In genomic region chr1:153727463-153728304, GRCh38 we compare ENCODE assay signal across 8 cellular contexts. TPM values are rescaled to one million over a fixed set of nuclear protein-coding genes. Genes with fewer than 3 reads are reported as not detected.
DNase-seq lines count a peak whose midpoint lies in the region; TF ChIP-seq lines count a peak whose summit lies in the region.

Gene INTS3 (plus strand): TSS chr1:153728050. CDS start chr1:153728635, 585 bp downstream.

- H3K36me3 ChIP-seq in effector memory CD4-positive, alpha-beta T cell (ENCODE audit: control insufficient read depth, insufficient read depth, low read length): no peaks in the 10 kb centered on the region

- H3K27me3 ChIP-seq in effector memory CD4-positive, alpha-beta T cell (replicated peaks; ENCODE audit: control insufficient read depth, insufficient read depth, low read length, poor library complexity, severe bottlenecking): no peaks in the 10 kb centered on the region

- POLR2A ChIA-PET in activated CD8-positive, alpha-beta memory T cell treated with anti-CD3 and anti-CD28 coated beads for 36 hours (lab: Charles Lee): interaction anchor here (0.7 kb wide), 2 partner anchors 49 to 1744 kb away, joined by 10 read pairs; partner anchors contain the start of gene NPR1

- peak within 1 kb of the TSS; percentile 92 for H3K27ac ChIP-seq in effector memory CD4-positive, alpha-beta T cell (ENCODE audit: insufficient read depth, low read length, poor library complexity, severe bottlenecking)

- CTCF ChIA-PET in activated CD8-positive, alpha-beta memory T cell treated with anti-CD3 and anti-CD28 coated beads for 36 hours (lab: Charles Lee): interaction anchor here (0.6 to 1.0 kb wide), 3 partner anchors 50 to 488 kb away, joined by 3 read pairs; partner anchors contain the start of gene NPR1

- H3K9me3 ChIP-seq in effector memory CD4-positive, alpha-beta T cell (ENCODE audit: control insufficient read depth, low read length): no peaks in the 10 kb centered on the region

- TF ChIP-seq CTCF in GM20000 (IDR thresholded peaks at IDR 0.05; ENCODE audit: extremely low read depth, missing control alignments): no peak

- peak within 1 kb of the TSS; percentile 80 for H3K4me3 ChIP-seq in effector memory CD4-positive, alpha-beta T cell (ENCODE audit: insufficient read depth, low read depth, low read length, poor library complexity, severe bottlenecking)

- peaks cover 10% of the 10 kb centered on the region for H3K4me1 ChIP-seq in effector memory CD4-positive, alpha-beta T cell (ENCODE audit: control insufficient read depth, insufficient read depth, low read length, poor library complexity, severe bottlenecking)

- peak; percentile 100 for DNase-seq in COLO668 (lab: John Stamatoyannopoulos, UW; ENCODE audit: unreplicated experiment)
- DNase-seq in GM20000 (ENCODE audit: low spot score): peak; percentile 95
- peak; percentile 99 for DNase-seq in HT-29 (ENCODE audit: low spot score)
- DNase-seq in NOMO-1 (lab: John Stamatoyannopoulos, UW; ENCODE audit: unreplicated experiment in 2 of 2): peak; percentile 99
- DNase-seq in effector memory CD4-positive, alpha-beta T cell: peak; percentile 98 to 100 (median 100)
- DNase-seq in lung microvascular endothelial cell (ENCODE audit: low read depth in 2 of 2): peak; percentile 99 to 100
- peak; percentile 96 to 100 (median 99) for DNase-seq in stimulated activated CD4-positive, alpha-beta T cell treated with anti-CD3 and anti-CD28 coated beads, TNF-alpha, amount 100 ng/mL, for 48 hours (ENCODE audit: low read depth in 3 of 3)

RNA-seq across cellular contexts. Expression of gene INTS3, which starts in this region (rescaled TPM):
- 23.4 and 28.9 TPM in 2 replicates for total RNA-seq in HT-29 (2014; rRNA removed; shearing (Covaris generic))
- total RNA-seq in activated CD8-positive, alpha-beta memory T cell treated with anti-CD3 and anti-CD28 coated beads for 36 hours: 10 to 100 TPM; 54.9 to 55.3 TPM
- total RNA-seq in lung microvascular endothelial cell: 12.2 and 20.6 TPM in 2 replicates

Comparison
In these comparisons a context has a peak if more than half of its experiments do, and no peak if none do; other contexts are left out.
1. Peak in every context shown above with its lines: DNase-seq, H3K4me3 ChIP-seq and H3K27ac ChIP-seq.